Comparison of ENCODE assay signal across 8 cellular contexts in genomic region chr18:22930089-22930713, GRCh38. TPM values are rescaled to one million over a fixed set of nuclear protein-coding genes. Genes with fewer than 3 reads are reported as not detected.
DNase-seq lines count a peak whose midpoint lies in the region; ATAC-seq and TF ChIP-seq lines count a peak whose summit lies in the region.

No MANE protein-coding gene starts in this region.

- H3K27me3 Mint-ChIP-seq in CD14-positive monocyte (ENCODE audit: low read depth in 3 of 3), result peaks cover 0 to 5% (median 0%) of the 10 kb centered on the region in 3 donors

- in situ Hi-C loops in transverse colon (cut with MboI; ENCODE audit: low pct_ligation_motif_present in 1 of 4, low pct_unique_long_range_greater_than_20kb in 1 of 4, low sequenced_read_pairs in 3 of 4), result no loop called here

- H3K9me3 ChIP-seq in ovary (no peaks in the 10 kb centered on the region), transverse colon (no peaks in the 10 kb centered on the region)

- peaks cover 12% of the 10 kb centered on the region for H3K4me1 Mint-ChIP-seq in CD14-positive monocyte

- TF ChIP-seq EP300 in ovary (IDR thresholded peaks at IDR 0.05) (no peak), transverse colon (IDR thresholded peaks at IDR 0.05; ENCODE audit: low read depth) (no peak)

- TF ChIP-seq CTCF in CD14-positive monocyte (IDR thresholded peaks at IDR 0.05) (peak; percentile 86), fibroblast of villous mesenchyme (IDR thresholded peaks at IDR 0.05; ENCODE audit: insufficient read depth, low read depth, low read length) (peak; percentile 81), ovary (IDR thresholded peaks at IDR 0.05) (peak; percentile 31 to 57 (median 45)), transverse colon (IDR thresholded peaks at IDR 0.05) (peak; percentile 63 to 76 (median 72))

- DNase-seq in CD14-positive monocyte (ENCODE audit: low spot score), result peak; percentile 63
- peak; percentile 63 for DNase-seq in Jurkat, Clone E6-1 (ENCODE audit: low read depth, low spot score)
- DNase-seq in RPMI8226, result peak; percentile 88
- peak; percentile 54 to 57 for DNase-seq in activated T-helper 1 cell treated with anti-CD3 and anti-CD28 coated beads, Interleukin-2, amount 50 U/mL, for 16 hours (ENCODE audit: low read depth in 1 of 2, low spot score in 1 of 2)
- DNase-seq in fibroblast of villous mesenchyme (ENCODE audit: low read depth), result peak; percentile 69
- DNase-seq in ovary, result peak; percentile 56 to 78 (median 62)
- peak; percentile 88 for DNase-seq in transverse colon

- no peaks in the 10 kb centered on the region for H3K9me3 Mint-ChIP-seq in CD14-positive monocyte

- no peaks in the 10 kb centered on the region for H3K36me3 Mint-ChIP-seq in CD14-positive monocyte

- ATAC-seq in GM19324 (IDR thresholded peaks at IDR 0.05; ENCODE audit: low FRiP score, unreplicated experiment), result peak; percentile 33

- H3K4me3 ChIP-seq in Jurkat, Clone E6-1 (ENCODE audit: low read length), result no peak overlapping the region
- no peak overlapping the region for H3K4me3 ChIP-seq in fibroblast of villous mesenchyme (ENCODE audit: low read depth, low read length)
- H3K4me3 ChIP-seq in ovary, result no peak overlapping the region
- H3K4me3 ChIP-seq in transverse colon, result no peak overlapping the region

- H3K27ac Mint-ChIP-seq in CD14-positive monocyte, result no peak overlapping the region

- H3K4me1 ChIP-seq in ovary (ENCODE audit: insufficient read depth), result no peaks in the 10 kb centered on the region
- peaks cover 0 to 12% (median 8%) of the 10 kb centered on the region in 4 donors for H3K4me1 ChIP-seq in transverse colon

- no peak overlapping the region for H3K4me3 Mint-ChIP-seq in CD14-positive monocyte

- H3K27me3 ChIP-seq in ovary (no peaks in the 10 kb centered on the region), transverse colon (no peaks in the 10 kb centered on the region)

- H3K36me3 ChIP-seq in ovary, result no peaks in the 10 kb centered on the region
- no peaks in the 10 kb centered on the region for H3K36me3 ChIP-seq in transverse colon

- H3K27ac ChIP-seq in ovary (no peak overlapping the region), transverse colon (no peak overlapping the region)

- intact Hi-C loops in CD14-positive monocyte (cut with micrococcal nuclease), result loop anchor here in 1 of 2 donors (5.0 to 10.0 kb wide), 2 partner anchors 52 to 485 kb away; no protein-coding TSS in a partner anchor
- intact Hi-C loops in ovary (cut with DNase I), result loop anchor here in 1 of 4 donors (5.0 kb wide), 1 partner anchor 368 kb away; no protein-coding TSS in a partner anchor
- intact Hi-C loops in transverse colon (cut with DNase I; ENCODE audit: low total_unique reads), result no loop called here

- WGBS in ovary, 3 donors, result 83 to 90% (median 85%) methylated on average over 2 of the region's 2 CpGs
- WGBS in transverse colon (ENCODE audit: low coverage in 1 of 2), 2 donors, result 65 to 83% methylated on average over 2 of the region's 2 CpGs

- TF ChIP-seq POLR2A in ovary (IDR thresholded peaks at IDR 0.05), result no peak
- no peak for TF ChIP-seq POLR2A in transverse colon (IDR thresholded peaks at IDR 0.05)

RNA-seq across cellular contexts. Expression of gene RBBP8, which starts 2.9 kb away (rescaled TPM):
- polyA plus RNA-seq in CD14-positive monocyte, result 1 to 10 TPM; 5.8 to 9.6 TPM
- polyA plus RNA-seq in Jurkat, Clone E6-1 (2012; ENCODE audit: insufficient read depth, insufficient read length), result 77.8 TPM
- 26.7 and 39.3 TPM in 2 replicates for total RNA-seq in fibroblast of villous mesenchyme
- 10 to 100 TPM; 10.4 to 59.4 (median 14.8) TPM for total RNA-seq in ovary
- polyA plus RNA-seq in ovary, result 1 to 10 TPM; 7.3 to 8.9 TPM
- total RNA-seq in transverse colon, result 10 to 100 TPM; 20.7 to 44.1 (median 38.6) TPM
